8 cellular contexts compared by ENCODE assay signal in genomic region chr5:149999866-150000260, GRCh38. TPM values are rescaled to one million over a fixed set of nuclear protein-coding genes. Genes with fewer than 3 reads are reported as not detected.
DNase-seq lines count a peak whose midpoint lies in the region; ATAC-seq and TF ChIP-seq lines count a peak whose summit lies in the region.

No MANE protein-coding gene starts in this region.

- H3K4me3 ChIP-seq in GM23338 (peak overlapping the region; percentile 96), gastroesophageal sphincter (peak overlapping the region; percentile 88 to 97), skeletal muscle satellite cell (ENCODE audit: low read length) (peak overlapping the region; percentile 80)

- H3K36me3 Mint-ChIP-seq in GM23338 (ENCODE audit: low read depth) (peaks cover 3% of the 10 kb centered on the region), WTC11 (peaks cover 12% of the 10 kb centered on the region)

- H3K4me3 Mint-ChIP-seq in GM23338 (peak overlapping the region; percentile 91), WTC11 (peak overlapping the region; percentile 94)

- peak overlapping the region; percentile 100 for H3K9ac ChIP-seq in skeletal muscle satellite cell (ENCODE audit: low read depth, low read length)

- H3K9me3 Mint-ChIP-seq in GM23338 = no peaks in the 10 kb centered on the region
- H3K9me3 Mint-ChIP-seq in WTC11 = no peaks in the 10 kb centered on the region

- H3K27me3 ChIP-seq in GM23338 (ENCODE audit: insufficient read depth) = no peaks in the 10 kb centered on the region
- no peaks in the 10 kb centered on the region for H3K27me3 ChIP-seq in gastroesophageal sphincter
- H3K27me3 ChIP-seq in skeletal muscle satellite cell (ENCODE audit: control insufficient read depth, insufficient read depth, low read length) = no peaks in the 10 kb centered on the region

- no peaks in the 10 kb centered on the region for H3K9me2 ChIP-seq in GM23338 (ENCODE audit: insufficient read depth)

- H3K4me2 ChIP-seq in GM23338 (peak overlapping the region; percentile 86), skeletal muscle satellite cell (ENCODE audit: low read length) (peak overlapping the region; percentile 80)

- TF ChIP-seq EP300 in gastroesophageal sphincter (IDR thresholded peaks at IDR 0.05) = no peak

- H3K4me1 Mint-ChIP-seq in GM23338 (peaks cover 20% of the 10 kb centered on the region), WTC11 (peaks cover 22% of the 10 kb centered on the region)

- H3F3A ChIP-seq in GM23338 (replicated peaks; ENCODE audit: low read depth) = peaks cover 12% of the 10 kb centered on the region; the same call in 1 of the 2 replicates

- peak overlapping the region; percentile 97 for H2AFZ ChIP-seq in GM23338

- H3K4me1 ChIP-seq in GM23338 (ENCODE audit: insufficient read depth) (peaks cover 6% of the 10 kb centered on the region; the same call in 1 of the 2 replicates), gastroesophageal sphincter (peaks cover 9 to 38% (median 19%) of the 10 kb centered on the region in 3 donors), skeletal muscle satellite cell (ENCODE audit: control insufficient read depth, insufficient read depth, low read length) (peaks cover 22% of the 10 kb centered on the region)

- ATAC-seq in GM23338 = no peak
- no peak for ATAC-seq in WTC11
- ATAC-seq in gastroesophageal sphincter = no peak
- no peak for ATAC-seq in HG02571 (IDR thresholded peaks at IDR 0.05; ENCODE audit: unreplicated experiment)

- POLR2A ChIA-PET in WTC11 (lab: Charles Lee) = interaction anchor here (1.0 to 1.1 kb wide), 2 partner anchors 11 to 41 kb away, joined by 3 read pairs; no protein-coding TSS in a partner anchor

- H3K36me3 ChIP-seq in GM23338 (ENCODE audit: insufficient read depth) (peaks cover 6% of the 10 kb centered on the region; the same call in 1 of the 2 replicates), gastroesophageal sphincter (peaks cover 0 to 18% of the 10 kb centered on the region in 2 donors), skeletal muscle satellite cell (ENCODE audit: insufficient read depth, low read length) (peaks cover 12% of the 10 kb centered on the region)

- DNase-seq in GM23338 (ENCODE audit: low spot score) (no peak), WTC11 (ENCODE audit: low spot score) (no peak), cortex of kidney (lab: John Stamatoyannopoulos, UW) (no peak), NCI-H1436 (lab: John Stamatoyannopoulos, UW) (no peak), SHP77 (lab: John Stamatoyannopoulos, UW) (no peak)

- H3K9me3 ChIP-seq in gastroesophageal sphincter (no peaks in the 10 kb centered on the region), skeletal muscle satellite cell (replicated peaks; ENCODE audit: low read length) (no peaks in the 10 kb centered on the region)

- H3K27ac Mint-ChIP-seq in GM23338 = peak overlapping the region; percentile 95
- peak overlapping the region; percentile 99 for H3K27ac Mint-ChIP-seq in WTC11

- 21 to 22% methylated on average over 5 to 7 of the region's 7 CpGs for WGBS in gastroesophageal sphincter (ENCODE audit: low coverage in 1 of 2), 2 donors

- H3K27me3 Mint-ChIP-seq in GM23338 (ENCODE audit: insufficient read depth, low read depth, poor library complexity) (peaks cover 5% of the 10 kb centered on the region), WTC11 (ENCODE audit: low read depth) (no peaks in the 10 kb centered on the region)

- TF ChIP-seq POLR2A in gastroesophageal sphincter (IDR thresholded peaks at IDR 0.05) = no peak

- peaks cover 38% of the 10 kb centered on the region for H3K79me2 ChIP-seq in GM23338 (replicated peaks; ENCODE audit: insufficient read depth)

- peak overlapping the region; percentile 97 for H3K27ac ChIP-seq in GM23338 (ENCODE audit: low read depth)
- peak overlapping the region; percentile 81 to 94 (median 91) for H3K27ac ChIP-seq in gastroesophageal sphincter

- CTCF ChIA-PET in WTC11 (lab: Charles Lee) = interaction anchor here (0.9 to 2.2 kb wide), 9 partner anchors 9 to 381 kb away, joined by 3 to 15 read pairs (median 6); partner anchors contain the start of gene SLC26A2

- TF ChIP-seq CTCF in GM23338 (conservative IDR thresholded peaks at IDR 0.05; ENCODE audit: low read depth in 2 of 2) (no peak), WTC11 (IDR thresholded peaks at IDR 0.05) (no peak), gastroesophageal sphincter (IDR thresholded peaks at IDR 0.05) (no peak)

- peaks cover 20% of the 10 kb centered on the region for H4K20me1 ChIP-seq in GM23338 (replicated peaks; ENCODE audit: insufficient read depth)

TF ChIP-seq in GM23338, 12 proteins besides CTCF, POLR2A, EP300 and RAD21 (continues in another document):
- TF ChIP-seq ETS1 (IDR thresholded peaks at IDR 0.05) (no peak), POLR2AphosphoS5 (IDR thresholded peaks at IDR 0.05; ENCODE audit: low read depth) (no peak)

TF ChIP-seq in WTC11, 78 proteins besides CTCF, POLR2A, EP300 and RAD21:
- TF ChIP-seq NFE2L1 (CRISPR knock-in tag; IDR thresholded peaks at IDR 0.05) (0 out of 2 replicates have a peak, but pooled peaks have one; percentile 0), TCF7 (CRISPR knock-in tag; IDR thresholded peaks at IDR 0.05; ENCODE audit: low read depth) (no peak), FOXP1 (CRISPR knock-in tag; IDR thresholded peaks at IDR 0.05; ENCODE audit: borderline replicate concordance) (no peak), ZNF425 (CRISPR knock-in tag; conservative IDR thresholded peaks at IDR 0.05) (no peak)

RNA-seq across cellular contexts. Expression of gene TIGD6, which starts 0.6 kb away (rescaled TPM):
- 1.7 and 2.1 TPM in 2 replicates for total RNA-seq in GM23338 (2014; rRNA removed; shearing (Covaris generic))
- polyA plus RNA-seq in GM23338 (2016; fragmentation: Nextera tagmentation; extraction: Ambion mirVana) = 1.4 and 2.1 TPM in 2 replicates
- total RNA-seq in WTC11 (2021) = 2.1 to 3.2 TPM (median 2.8 TPM) in 3 replicates
- total RNA-seq in gastroesophageal sphincter = 1 to 10 TPM; 2.4 to 5.1 (median 3.8) TPM
- total RNA-seq in skeletal muscle satellite cell (2012; rRNA removed) = 4.6 and 5.5 TPM in 2 replicates

RNA-seq across cellular contexts. Expression of gene HMGXB3, which starts 0.7 kb away (rescaled TPM):
- 27.0 and 37.9 TPM in 2 replicates for total RNA-seq in GM23338 (2014; rRNA removed; shearing (Covaris generic))
- 9.4 and 10.6 TPM in 2 replicates for polyA plus RNA-seq in GM23338 (2016; fragmentation: Nextera tagmentation; extraction: Ambion mirVana)
- total RNA-seq in WTC11 (2021) (27.8 to 31.6 TPM (median 31.4 TPM) in 3 replicates), gastroesophageal sphincter (10 to 100 TPM; 21.8 to 30.2 (median 24.2) TPM)
- total RNA-seq in skeletal muscle satellite cell (2012; rRNA removed) = 36.3 and 38.0 TPM in 2 replicates

RNA-seq across cellular contexts. Expression of gene SLC26A2, which starts 39.3 kb away (rescaled TPM):
- total RNA-seq in GM23338 (2014; rRNA removed; shearing (Covaris generic)) = 11.3 and 11.5 TPM in 2 replicates
- 3.4 and 3.5 TPM in 2 replicates for polyA plus RNA-seq in GM23338 (2016; fragmentation: Nextera tagmentation; extraction: Ambion mirVana)
- total RNA-seq in WTC11 (2021) = 10.8 to 11.1 TPM (median 11.1 TPM) in 3 replicates
- 10 to 100 TPM in 1 of 4 donors, 1 to 10 TPM in 3; 7.9 to 14.5 (median 8.6) TPM for total RNA-seq in gastroesophageal sphincter
- total RNA-seq in skeletal muscle satellite cell (2012; rRNA removed) = 11.7 and 12.0 TPM in 2 replicates

RNA-seq across cellular contexts. Expression of gene PDE6A, which starts 55.3 kb away (rescaled TPM):
- total RNA-seq in GM23338 (2014; rRNA removed; shearing (Covaris generic)) = not detected in 2 replicates
- polyA plus RNA-seq in GM23338 (2016; fragmentation: Nextera tagmentation; extraction: Ambion mirVana) = 0.08 TPM in 1 of 2 replicates, not detected in the other
- not detected in 3 replicates for total RNA-seq in WTC11 (2021)
- total RNA-seq in gastroesophageal sphincter = under 1 TPM in 1 of 4 donors, not detected in 3; 0.05 TPM
- not detected in 2 replicates for total RNA-seq in skeletal muscle satellite cell (2012; rRNA removed)
